Comparison of ENCODE assay signal across 14 cellular contexts in genomic region chr14:103828315-103828967, GRCh38. TPM values are rescaled to one million over a fixed set of nuclear protein-coding genes. Genes with fewer than 3 reads are reported as not detected.
DNase-seq lines count a peak whose midpoint lies in the region; ATAC-seq and TF ChIP-seq lines count a peak whose summit lies in the region.
"Had no signal": no experiment of that assay in that cellular context is flagged by ENCODE, and none has a peak within 500 bp of the region (broad histone marks: within the 10 kb centered on the region; RNA-seq: fewer than 3 reads in every experiment).

No MANE protein-coding gene starts in this region.

- no peaks in the 10 kb centered on the region for H3K27me3 ChIP-seq in mesenchymal stem cell (ENCODE audit: control insufficient read depth in 1 of 2, insufficient read depth in 1 of 2, low read length in 2 of 2)
- no peaks in the 10 kb centered on the region for H3K27me3 ChIP-seq in aorta (ENCODE audit: control insufficient read depth in 1 of 2, insufficient read depth in 2 of 2, low read length in 1 of 2)

- H2BK5ac ChIP-seq in mesenchymal stem cell (ENCODE audit: low read depth, low read length, poor library complexity, severe bottlenecking), result no peak overlapping the region

- no peak overlapping the region for H3K27ac ChIP-seq in mesenchymal stem cell (ENCODE audit: low read length, poor library complexity, severe bottlenecking)
- no peak overlapping the region for H3K27ac ChIP-seq in aorta (ENCODE audit: low read depth in 1 of 2, low read length in 2 of 2)
- H3K27ac ChIP-seq: lower lobe of right lung had no signal

- H3K23ac ChIP-seq in mesenchymal stem cell (ENCODE audit: low read length in 2 of 2), result no peak overlapping the region

- H3K14ac ChIP-seq in mesenchymal stem cell (ENCODE audit: low read length in 2 of 2), result no peak overlapping the region

- peaks cover 7 to 16% (median 12%) of the 10 kb centered on the region in 4 donors for H3K4me1 Mint-ChIP-seq in naive thymus-derived CD8-positive, alpha-beta T cell
- no peaks in the 10 kb centered on the region for H3K4me1 Mint-ChIP-seq in nephron progenitor cell

- H3K9me3 ChIP-seq in mesenchymal stem cell (ENCODE audit: control insufficient read depth, low read length) (no peaks in the 10 kb centered on the region), aorta (ENCODE audit: control insufficient read depth, low read length) (no peaks in the 10 kb centered on the region)
- H3K9me3 ChIP-seq: lower lobe of right lung had no signal

- no peak for TF ChIP-seq CTCF in nephron progenitor cell (IDR thresholded peaks at IDR 0.05)

- H3K36me3 ChIP-seq in mesenchymal stem cell (ENCODE audit: control insufficient read depth in 1 of 2, insufficient read depth in 2 of 2, low read depth in 1 of 2, low read length in 2 of 2) (no peaks in the 10 kb centered on the region), aorta (ENCODE audit: control insufficient read depth in 1 of 2, insufficient read depth in 2 of 2, low read length in 1 of 2) (no peaks in the 10 kb centered on the region)
- H3K36me3 ChIP-seq: lower lobe of right lung had no signal

- H2BK12ac ChIP-seq in mesenchymal stem cell (ENCODE audit: low read length in 2 of 2), result no peak overlapping the region

- no peaks in the 10 kb centered on the region for H3K9me3 Mint-ChIP-seq in naive thymus-derived CD8-positive, alpha-beta T cell
- H3K9me3 Mint-ChIP-seq in nephron progenitor cell, result no peaks in the 10 kb centered on the region
- H3K9me3 Mint-ChIP-seq: CD8-positive, alpha-beta memory T cell had no signal

- H3K4me3 ChIP-seq in mesenchymal stem cell (ENCODE audit: insufficient read depth in 1 of 2, low read depth in 1 of 2, low read length in 2 of 2) (peak overlapping the region in 1 of 2 experiments; percentile 50), aorta (ENCODE audit: low read length in 2 of 2) (no peak overlapping the region)
- H3K4me3 ChIP-seq: lower lobe of right lung had no signal

- POLR2A ChIA-PET in naive thymus-derived CD8-positive, alpha-beta T cell (lab: Charles Lee), result no interaction called here

- H3K4me1 ChIP-seq in mesenchymal stem cell (ENCODE audit: control insufficient read depth, insufficient read depth, low read depth, low read length) (peaks cover 3% of the 10 kb centered on the region), aorta (ENCODE audit: control insufficient read depth in 1 of 2, insufficient read depth in 2 of 2, low read length in 2 of 2) (no peaks in the 10 kb centered on the region)

- H4K91ac ChIP-seq in mesenchymal stem cell (ENCODE audit: low read length), result no peak overlapping the region

- no peak overlapping the region for H3K18ac ChIP-seq in mesenchymal stem cell (ENCODE audit: low read depth in 1 of 2, low read length in 2 of 2)

- H3K79me1 ChIP-seq in mesenchymal stem cell (replicated peaks; ENCODE audit: low read length, poor library complexity, severe bottlenecking), result peaks cover 8% of the 10 kb centered on the region

- H3K27ac Mint-ChIP-seq in naive thymus-derived CD8-positive, alpha-beta T cell, result peak overlapping the region in 2 of 10 donors; percentile 18 to 35
- H3K27ac Mint-ChIP-seq in nephron progenitor cell, result no peak overlapping the region

- peak overlapping the region; percentile 60 for H3K9ac ChIP-seq in mesenchymal stem cell (ENCODE audit: low read length)

- peak; percentile 15 for DNase-seq in stimulated activated CD4-positive, alpha-beta T cell treated with anti-CD3 and anti-CD28 coated beads, Interleukin-1b, Interleukin-23, amount 100 ng/mL, for 48 hours
- DNase-seq in stimulated activated CD4-positive, alpha-beta T cell treated with anti-CD3 and anti-CD28 coated beads, Interleukin-4, amount 100 ng/mL, for 1 hour, result no peak
- peak; percentile 69 to 70 for DNase-seq in dermis microvascular lymphatic vessel endothelial cell (ENCODE audit: low read depth in 2 of 2)
- no peak for DNase-seq in mesenchymal stem cell
- peak in 1 of 2 donors; percentile 80 for DNase-seq in aorta
- DNase-seq in naive thymus-derived CD8-positive, alpha-beta T cell, result no peak
- no peak for DNase-seq in cerebellar nuclear complex (lab: John Stamatoyannopoulos, UW)
- no peak for DNase-seq in nephron progenitor cell
- DNase-seq: CD8-positive, alpha-beta memory T cell; central memory CD4-positive, alpha-beta T cell; Karpas-422; lower lobe of right lung; T1000 had no signal

- no peaks in the 10 kb centered on the region for H3K27me3 Mint-ChIP-seq in naive thymus-derived CD8-positive, alpha-beta T cell
- peaks cover 6% of the 10 kb centered on the region for H3K27me3 Mint-ChIP-seq in nephron progenitor cell (ENCODE audit: low read depth, poor library complexity)
- H3K27me3 Mint-ChIP-seq: CD8-positive, alpha-beta memory T cell had no signal

- H3K4me3 Mint-ChIP-seq in naive thymus-derived CD8-positive, alpha-beta T cell, result no peak overlapping the region
- no peak overlapping the region for H3K4me3 Mint-ChIP-seq in nephron progenitor cell
- H3K4me3 Mint-ChIP-seq: CD8-positive, alpha-beta memory T cell had no signal

- no peak overlapping the region for H2AFZ ChIP-seq in mesenchymal stem cell (ENCODE audit: low read depth, low read length)

- H3K4ac ChIP-seq in mesenchymal stem cell (ENCODE audit: low read depth in 1 of 2, low read length in 2 of 2), result no peak overlapping the region

- ATAC-seq in aorta (ENCODE audit: low FRiP score), result peak; percentile 50
- ATAC-seq in naive thymus-derived CD8-positive, alpha-beta T cell, result no peak
- ATAC-seq: lower lobe of right lung, Panc1 had no signal

- intact Hi-C loops in aorta (cut with DNase I), result no loop called here

- 84% methylated on average over 8 of the region's 9 CpGs for WGBS in mesenchymal stem cell
- WGBS in aorta, 2 donors, result 34 to 38% methylated on average over 9 of the region's 9 CpGs

- H3K4me2 ChIP-seq in mesenchymal stem cell (ENCODE audit: low read length, poor library complexity, severe bottlenecking), result no peak overlapping the region

- no peak overlapping the region for H2AK5ac ChIP-seq in mesenchymal stem cell (ENCODE audit: low read length, severe bottlenecking)

- no peak overlapping the region for H2BK15ac ChIP-seq in mesenchymal stem cell (ENCODE audit: low read depth, poor library complexity, severe bottlenecking)

- no peaks in the 10 kb centered on the region for H3K36me3 Mint-ChIP-seq in naive thymus-derived CD8-positive, alpha-beta T cell
- no peaks in the 10 kb centered on the region for H3K36me3 Mint-ChIP-seq in nephron progenitor cell (ENCODE audit: low read depth)

- H2BK120ac ChIP-seq in mesenchymal stem cell (ENCODE audit: low read depth, low read length), result no peak overlapping the region

- no peak overlapping the region for H4K8ac ChIP-seq in mesenchymal stem cell (ENCODE audit: low read length)

RNA-seq across cellular contexts. Expression of gene PPP1R13B, which starts 18.9 kb away (rescaled TPM):
- total RNA-seq in dermis microvascular lymphatic vessel endothelial cell, result 9.1 and 14.7 TPM in 2 replicates
- polyA plus RNA-seq in mesenchymal stem cell (2013, experiment 1 of 2), result 1.2 TPM
- polyA plus RNA-seq in mesenchymal stem cell (2013, experiment 2 of 2), result 0.86 TPM
- 10 to 100 TPM; 24.8 to 44.0 TPM for total RNA-seq in aorta
- 1 to 10 TPM; 2.3 to 6.9 TPM for polyA plus RNA-seq in aorta
- total RNA-seq in naive thymus-derived CD8-positive, alpha-beta T cell, result 10 to 100 TPM; 38.0 to 40.3 TPM
- polyA plus RNA-seq in naive thymus-derived CD8-positive, alpha-beta T cell, result 1 to 10 TPM; 2.5 to 6.8 (median 4.1) TPM

Comparison
In these comparisons a context has a peak if more than half of its experiments do, and no peak if none do; other contexts are left out.
1. DNase-seq: peak in stimulated activated CD4-positive, alpha-beta T cell treated with anti-CD3 and anti-CD28 coated beads, Interleukin-1b, Interleukin-23, amount 100 ng/mL, for 48 hours (single experiment) and dermis microvascular lymphatic vessel endothelial cell (2 of 2); none in stimulated activated CD4-positive, alpha-beta T cell treated with anti-CD3 and anti-CD28 coated beads, Interleukin-4, amount 100 ng/mL, for 1 hour (single experiment), mesenchymal stem cell (single experiment), naive thymus-derived CD8-positive, alpha-beta T cell (0 of 10), cerebellar nuclear complex (0 of 2) and nephron progenitor cell (single experiment).